In genomic region chr1:27348861-27349783, GRCh38 we compare ENCODE assay signal across 8 cellular contexts. TPM values are rescaled to one million over a fixed set of nuclear protein-coding genes. Genes with fewer than 3 reads are reported as not detected.
A peak's percentile ranks its signal among the peaks of the same experiment; 100 is the strongest.
DNase-seq lines count a peak whose midpoint lies in the region; ATAC-seq, FAIRE-seq and TF ChIP-seq lines count a peak whose summit lies in the region.

No MANE protein-coding gene starts in this region.

- no peak for TF ChIP-seq EP300 in A549 (IDR thresholded peaks at IDR 0.05)
- TF ChIP-seq EP300 in tibial nerve (IDR thresholded peaks at IDR 0.05), result no peak

- H3K4me1 ChIP-seq in A549 (peaks cover 14% of the 10 kb centered on the region; the same call in 1 of the 3 replicates), PC-9 (replicated peaks; ENCODE audit: insufficient read depth) (0 out of 2 replicates have a peak, but pooled peaks cover 4% of the 10 kb centered on the region), colonic mucosa (peaks cover 14% of the 10 kb centered on the region), liver (ENCODE audit: control insufficient read depth in 4 of 4, insufficient read depth in 4 of 4, low read length in 3 of 4) (peaks cover 3 to 27% (median 17%) of the 10 kb centered on the region in 4 donors), tibial nerve (peaks cover 0 to 29% (median 24%) of the 10 kb centered on the region in 4 donors)

- FAIRE-seq in A549 (lab: Jason Lieb, UNC), result no peak

- H3K9ac ChIP-seq in colonic mucosa (ENCODE audit: low read depth in 2 of 2, low read length in 2 of 2) (peak overlapping the region; percentile 33 to 58), liver (ENCODE audit: low read depth in 1 of 2, low read length in 2 of 2) (no peak overlapping the region)

- DNase-seq in A549 (ENCODE audit: low read depth in 1 of 2, low spot score in 1 of 2), result peak; percentile 48 to 56
- peak; percentile 41 to 50 for DNase-seq in PC-9
- DNase-seq in colonic mucosa, result peak; percentile 78
- no peak for DNase-seq in tibial nerve (ENCODE audit: low spot score in 2 of 2)
- DNase-seq in Kasumi-1 (lab: John Stamatoyannopoulos, UW), result no peak

- H3K79me2 ChIP-seq in PC-9 (ENCODE audit: low read depth), result no peaks in the 10 kb centered on the region

- peak; percentile 82 to 86 for ATAC-seq in A549
- no peak for ATAC-seq in GM19463 (IDR thresholded peaks at IDR 0.05; ENCODE audit: unreplicated experiment)

- no TSS peak for BruUV-seq in PC-9 (replicated peaks; lab: Mats Ljungman, UMichigan)

- no peaks in the 10 kb centered on the region for H3F3A ChIP-seq in PC-9 (ENCODE audit: insufficient read depth, low read depth)

- 36% methylated on average over 12 of the region's 51 CpGs for WGBS in A549 (ENCODE audit: missing lambda C conversion rate)
- WGBS in liver, result 23% methylated on average over 51 of the region's 51 CpGs
- WGBS in tibial nerve, 2 donors, result 23% methylated on average over 36 to 39 of the region's 51 CpGs

- H3K4me3 ChIP-seq in A549 (peak overlapping the region; percentile 48), GM12875 (ENCODE audit: low read depth, low read length) (peak overlapping the region; percentile 3), PC-9 (no peak overlapping the region), colonic mucosa (peak overlapping the region; percentile 51), liver (ENCODE audit: low read depth in 1 of 3, low read length in 3 of 3) (peak overlapping the region in 1 of 3 donors; percentile 43), tibial nerve (peak overlapping the region; percentile 15 to 54 (median 35))

- no peak overlapping the region for H2AFZ ChIP-seq in PC-9

- H3K9me2 ChIP-seq in PC-9 (ENCODE audit: insufficient read depth), result no peaks in the 10 kb centered on the region

- H4K20me1 ChIP-seq in PC-9 (ENCODE audit: insufficient read depth), result no peaks in the 10 kb centered on the region

- CTCF ChIA-PET in A549 (lab: Yijun Ruan, JAX), result interaction anchor here (0.7 to 12.1 kb wide), 6 partner anchors 9 to 39 kb away, joined by 3 to 134 read pairs (median 8); partner anchors contain the start of genes CD164L2, MAP3K6 and SYTL1
- CTCF ChIA-PET in PC-9 (lab: Charles Lee), result no interaction called here

- POLR2A ChIA-PET in A549 (lab: Yijun Ruan, JAX) (interaction anchor here (1.0 to 2.0 kb wide), 2 partner anchors 17 kb away, joined by 3 to 11 read pairs; partner anchors contain the start of gene MAP3K6), PC-9 (lab: Charles Lee; ENCODE audit: unreplicated experiment) (no interaction called here)

- TF ChIP-seq CTCF in A549 (IDR thresholded peaks at IDR 0.05) (no peak), GM12875 (IDR thresholded peaks at IDR 0.05; ENCODE audit: borderline replicate concordance, insufficient read depth, low read depth, low read length) (no peak), PC-9 (conservative IDR thresholded peaks at IDR 0.05) (no peak), colonic mucosa (IDR thresholded peaks at IDR 0.05) (no peak), liver (IDR thresholded peaks at IDR 0.05; ENCODE audit: low read depth, low read length, missing input control) (no peak), tibial nerve (IDR thresholded peaks at IDR 0.05) (no peak)

- H3K27me3 ChIP-seq in PC-9 (ENCODE audit: insufficient read depth, low read depth) (no peaks in the 10 kb centered on the region), colonic mucosa (no peaks in the 10 kb centered on the region), liver (ENCODE audit: control insufficient read depth in 4 of 4, insufficient read depth in 4 of 4, low read length in 3 of 4) (no peaks in the 10 kb centered on the region), tibial nerve (peaks cover 0 to 19% of the 10 kb centered on the region in 2 donors)

- intact Hi-C loops in PC-9 (cut with micrococcal nuclease; ENCODE audit: unreplicated experiment) (no loop called here), colonic mucosa (cut with DNase I) (no loop called here)

- H3K9me3 ChIP-seq in A549 (no peaks in the 10 kb centered on the region), PC-9 (ENCODE audit: insufficient read depth, low read depth) (no peaks in the 10 kb centered on the region), colonic mucosa (no peaks in the 10 kb centered on the region), liver (ENCODE audit: control insufficient read depth in 4 of 4, low read length in 3 of 4) (no peaks in the 10 kb centered on the region), tibial nerve (no peaks in the 10 kb centered on the region)

- H3K36me3 ChIP-seq in PC-9 (ENCODE audit: low read depth) (no peaks in the 10 kb centered on the region), colonic mucosa (no peaks in the 10 kb centered on the region), liver (ENCODE audit: control insufficient read depth in 4 of 4, insufficient read depth in 3 of 4, low read depth in 1 of 4, low read length in 3 of 4) (no peaks in the 10 kb centered on the region), tibial nerve (peaks cover 0 to 14% (median 0%) of the 10 kb centered on the region in 3 donors)

- TF ChIP-seq POLR2A in A549 (IDR thresholded peaks at IDR 0.05; ENCODE audit: low read length), result no peak
- TF ChIP-seq POLR2A in tibial nerve (IDR thresholded peaks at IDR 0.05), result no peak

- H3K27ac ChIP-seq in A549 (peak overlapping the region; percentile 78 to 89), PC-9 (no peak overlapping the region), colonic mucosa (no peak overlapping the region), liver (ENCODE audit: low read depth in 1 of 2, low read length in 2 of 2) (no peak overlapping the region), tibial nerve (peak overlapping the region in 1 of 4 donors; percentile 19)

- TF ChIP-seq RAD21 in A549 (conservative IDR thresholded peaks at IDR 0.05 in 1 of 2, IDR thresholded peaks at IDR 0.05 in 1 of 2), result no peak
- TF ChIP-seq RAD21 in liver (IDR thresholded peaks at IDR 0.05), result no peak

- H3K4me2 ChIP-seq in A549 (peak overlapping the region; percentile 96), PC-9 (peak overlapping the region; percentile 16; the same call in 1 of the 2 replicates)

TF ChIP-seq in A549, 52 proteins besides CTCF, POLR2A, EP300 and RAD21 (continues in another document):
- TF ChIP-seq ZSCAN20 (CRISPR knock-in tag; IDR thresholded peaks at IDR 0.05) (no peak), MYC (IDR thresholded peaks at IDR 0.05; ENCODE audit: borderline replicate concordance, low read length) (no peak), TFCP2L1 (CRISPR knock-in tag; IDR thresholded peaks at IDR 0.05) (no peak)

RNA-seq across cellular contexts. Expression of gene SYTL1, which starts 7.3 kb away (rescaled TPM):
- polyA plus RNA-seq in A549 (2011; rRNA removed), result 0.50 and 0.80 TPM in 2 replicates
- polyA plus RNA-seq in A549 (2012; cell fraction: cytosol; rRNA removed), result 0.94 and 1.0 TPM in 2 replicates
- 4.8 and 5.8 TPM in 2 replicates for polyA plus RNA-seq in A549 (2012; cell fraction: nucleus; rRNA removed)
- polyA plus RNA-seq in A549 (2017; fragmentation: RNase III; extraction: RNeasy Plus Mini Kit Qiagen cat#74134 plus additional on column Dnase treatment), result 0.50 to 0.76 TPM (median 0.58 TPM) in 3 replicates
- 0.37 and 0.73 TPM in 2 replicates for polyA minus RNA-seq in A549 (2011; rRNA and poly(A)+ RNA removed)
- total RNA-seq in PC-9 (2021), result 43.7 and 49.8 TPM in 2 replicates
- total RNA-seq in colonic mucosa, result 10 to 100 TPM; 15.6 to 17.4 TPM
- total RNA-seq in liver, result 1 to 10 TPM; 1.9 to 3.9 TPM
- polyA plus RNA-seq in liver, result under 1 TPM; 0.73 to 0.93 TPM
- 1 to 10 TPM; 1.2 to 2.7 (median 1.7) TPM for total RNA-seq in tibial nerve

RNA-seq across cellular contexts. Expression of gene MAP3K6, which starts 17.6 kb away (rescaled TPM):
- polyA plus RNA-seq in A549 (2011; rRNA removed) (3.6 and 3.7 TPM in 2 replicates), A549 (2017; fragmentation: RNase III; extraction: RNeasy Plus Mini Kit Qiagen cat#74134 plus additional on column Dnase treatment) (7.5 to 8.5 TPM (median 8.3 TPM) in 3 replicates), liver (1 to 10 TPM; 3.4 to 4.6 TPM)
- 5.7 and 6.0 TPM in 2 replicates for polyA plus RNA-seq in A549 (2012; cell fraction: cytosol; rRNA removed)
- 32.7 and 42.7 TPM in 2 replicates for polyA plus RNA-seq in A549 (2012; cell fraction: nucleus; rRNA removed)
- polyA minus RNA-seq in A549 (2011; rRNA and poly(A)+ RNA removed), result 5.3 and 5.8 TPM in 2 replicates
- total RNA-seq in PC-9 (2021) (25.1 and 26.2 TPM in 2 replicates), colonic mucosa (10 to 100 TPM; 21.7 to 41.0 TPM), liver (1 to 10 TPM; 1.3 to 8.3 TPM), tibial nerve (100 to 1,000 TPM in 2 of 4 donors, 10 to 100 TPM in 2; 82.2 to 122 (median 101) TPM)

RNA-seq across cellular contexts. Expression of gene FCN3, which starts 25.5 kb away (rescaled TPM):
- polyA plus RNA-seq in A549 (2011; rRNA removed), result not detected in 2 replicates
- polyA plus RNA-seq in A549 (2012; cell fraction: cytosol; rRNA removed), result not detected in 2 replicates
- not detected in 2 replicates for polyA plus RNA-seq in A549 (2012; cell fraction: nucleus; rRNA removed)
- not detected in 3 replicates for polyA plus RNA-seq in A549 (2017; fragmentation: RNase III; extraction: RNeasy Plus Mini Kit Qiagen cat#74134 plus additional on column Dnase treatment)
- polyA minus RNA-seq in A549 (2011; rRNA and poly(A)+ RNA removed), result not detected in 2 replicates
- total RNA-seq in PC-9 (2021), result not detected in 2 replicates
- total RNA-seq in colonic mucosa, result 1 to 10 TPM in 1 of 2 donors, under 1 TPM in 1; 0.42 to 1.5 TPM
- total RNA-seq in liver, result 100 to 1,000 TPM in 1 of 2 donors, 10 to 100 TPM in 1; 87.3 to 146 TPM
- 100 to 1,000 TPM; 127 to 310 TPM for polyA plus RNA-seq in liver
- 1 to 10 TPM in 3 of 4 donors, not detected in 1; 2.5 to 8.7 (median 3.7) TPM for total RNA-seq in tibial nerve

RNA-seq across cellular contexts. Expression of gene TMEM222, which starts 27.2 kb away (rescaled TPM):
- polyA plus RNA-seq in A549 (2011; rRNA removed) (27.1 and 28.4 TPM in 2 replicates), A549 (2017; fragmentation: RNase III; extraction: RNeasy Plus Mini Kit Qiagen cat#74134 plus additional on column Dnase treatment) (29.7 to 32.0 TPM (median 30.0 TPM) in 3 replicates), liver (10 to 100 TPM; 28.6 to 32.9 TPM)
- polyA plus RNA-seq in A549 (2012; cell fraction: cytosol; rRNA removed), result 46.5 and 61.8 TPM in 2 replicates
- 62.1 and 74.3 TPM in 2 replicates for polyA plus RNA-seq in A549 (2012; cell fraction: nucleus; rRNA removed)
- polyA minus RNA-seq in A549 (2011; rRNA and poly(A)+ RNA removed), result 57.5 and 61.8 TPM in 2 replicates
- total RNA-seq in PC-9 (2021) (32.0 and 32.8 TPM in 2 replicates), colonic mucosa (10 to 100 TPM; 28.6 to 35.4 TPM), liver (10 to 100 TPM; 14.7 to 14.9 TPM), tibial nerve (10 to 100 TPM; 21.4 to 35.4 (median 27.5) TPM)

RNA-seq across cellular contexts. Expression of gene CD164L2, which starts 34.0 kb away (rescaled TPM):
- polyA plus RNA-seq in A549 (2011; rRNA removed) (not detected in 2 replicates), A549 (2017; fragmentation: RNase III; extraction: RNeasy Plus Mini Kit Qiagen cat#74134 plus additional on column Dnase treatment) (not detected in 3 replicates), liver (not detected)
- not detected in 2 replicates for polyA plus RNA-seq in A549 (2012; cell fraction: cytosol; rRNA removed)
- not detected in 2 replicates for polyA plus RNA-seq in A549 (2012; cell fraction: nucleus; rRNA removed)
- not detected in 2 replicates for polyA minus RNA-seq in A549 (2011; rRNA and poly(A)+ RNA removed)
- total RNA-seq in PC-9 (2021) (0.63 and 1.7 TPM in 2 replicates), colonic mucosa (1 to 10 TPM in 1 of 2 donors, under 1 TPM in 1; 0.69 to 1.7 TPM), liver (not detected), tibial nerve (not detected)

Comparison
In these comparisons a context has a peak if more than half of its experiments do, and no peak if none do; other contexts are left out.
1. DNase-seq: peak in A549 (2 of 2), PC-9 (2 of 2) and colonic mucosa (single experiment); none in tibial nerve (0 of 2) and Kasumi-1 (0 of 2).
2. H3K27ac ChIP-seq: peak in A549 (2 of 2); none in PC-9 (single experiment), colonic mucosa (single experiment) and liver (0 of 2).
3. H3K9ac ChIP-seq: peak in colonic mucosa (2 of 2); none in liver (0 of 2).
4. RNA of gene FCN3, which starts 25.5 kb away (total RNA-seq): 87.3 to 146 TPM in liver; 2.5 to 8.7 TPM in tibial nerve, 0.42 to 1.5 TPM in colonic mucosa and not detected in PC-9; every median in the first group is over 4 times any median in the second.